In genomic region chr2:105576440-105577241, GRCh38 we compare ENCODE assay signal across 8 cellular contexts.
DNase-seq lines count a peak whose midpoint lies in the region; ATAC-seq and TF ChIP-seq lines count a peak whose summit lies in the region.

No MANE protein-coding gene starts in this region.

- H3K79me1 ChIP-seq in mesendoderm (ENCODE audit: low read length), result no peaks in the 10 kb centered on the region

- H3K4me1 ChIP-seq in mesendoderm (ENCODE audit: control insufficient read depth, low read depth, low read length), result no peaks in the 10 kb centered on the region

- H2BK15ac ChIP-seq in mesendoderm (replicated peaks; ENCODE audit: low read depth), result no peak overlapping the region

- H3K18ac ChIP-seq in mesendoderm (ENCODE audit: low read length), result no peak overlapping the region

- H3K23ac ChIP-seq in mesendoderm (ENCODE audit: low read length), result no peak overlapping the region

- no peaks in the 10 kb centered on the region for H3K36me3 ChIP-seq in mesendoderm (ENCODE audit: control insufficient read depth, insufficient read depth, low read length)

- H3K27me3 ChIP-seq in mesendoderm (ENCODE audit: insufficient read depth, low read length, poor library complexity), result no peaks in the 10 kb centered on the region

- no peak overlapping the region for H2BK120ac ChIP-seq in mesendoderm (ENCODE audit: low read depth, low read length)

- no peak overlapping the region for H3K9ac ChIP-seq in mesendoderm (ENCODE audit: low read length)

- no peak overlapping the region for H3K4me2 ChIP-seq in mesendoderm (ENCODE audit: low read length)

- no peak overlapping the region for H3K27ac ChIP-seq in mesendoderm (ENCODE audit: low read depth, low read length)

- no CpG with 5 or more reads among the region's 12 CpGs for WGBS in mesendoderm (ENCODE audit: extremely low coverage, insufficient coverage, low lambda C conversion rate)

- no peaks in the 10 kb centered on the region for H3K36me3 Mint-ChIP-seq in activated naive CD4-positive, alpha-beta T cell treated with anti-CD3 and anti-CD28 coated beads, Interleukin-2, amount 50 U/mL, for 72 hours

- peak; percentile 53 to 72 for ATAC-seq in activated naive CD4-positive, alpha-beta T cell treated with anti-CD3 and anti-CD28 coated beads, Interleukin-2, amount 50 U/mL, for 72 hours
- no peak for ATAC-seq in GM19397 (IDR thresholded peaks at IDR 0.05; ENCODE audit: unreplicated experiment)
- ATAC-seq in GM18520 (IDR thresholded peaks at IDR 0.05; ENCODE audit: unreplicated experiment), result no peak

- H4K5ac ChIP-seq in mesendoderm (ENCODE audit: low read length), result no peak overlapping the region

- H3K4ac ChIP-seq in mesendoderm (ENCODE audit: low read depth, low read length), result no peak overlapping the region

- H3K4me3 ChIP-seq in mesendoderm (ENCODE audit: low read length), result no peak overlapping the region

- no peak overlapping the region for H4K8ac ChIP-seq in mesendoderm (ENCODE audit: low read depth, low read length)

- peak overlapping the region; percentile 71 for H3K56ac ChIP-seq in mesendoderm (ENCODE audit: low read length)

- H3K27ac Mint-ChIP-seq in activated naive CD4-positive, alpha-beta T cell treated with anti-CD3 and anti-CD28 coated beads, Interleukin-2, amount 50 U/mL, for 72 hours, result peak overlapping the region; percentile 86

- DNase-seq in activated naive CD4-positive, alpha-beta T cell treated with anti-CD3 and anti-CD28 coated beads, Interleukin-2, amount 50 U/mL, for 72 hours (ENCODE audit: low spot score in 2 of 2), result peak in 1 of 2 donors; percentile 17
- no peak for DNase-seq in activated naive CD4-positive, alpha-beta T cell (lab: John Stamatoyannopoulos, UW)
- DNase-seq in SK-N-DZ (ENCODE audit: low spot score), result peak; percentile 61
- DNase-seq in ecto neural progenitor cell (ENCODE audit: low spot score), result peak; percentile 60
- DNase-seq in mesendoderm, result peak; percentile 76

- no peak overlapping the region for H2AK5ac ChIP-seq in mesendoderm (ENCODE audit: low read length)

- H2BK5ac ChIP-seq in mesendoderm (ENCODE audit: low read length), result no peak overlapping the region

- H3K79me2 ChIP-seq in mesendoderm (ENCODE audit: control insufficient read depth, insufficient read depth, low read length), result no peaks in the 10 kb centered on the region

- no peaks in the 10 kb centered on the region for H3K9me3 Mint-ChIP-seq in activated naive CD4-positive, alpha-beta T cell treated with anti-CD3 and anti-CD28 coated beads, Interleukin-2, amount 50 U/mL, for 72 hours

- TF ChIP-seq CTCF in LNCAP (IDR thresholded peaks at IDR 0.05), result peak; percentile 56; the same call in 1 of the 2 replicates

Comparison
In these comparisons a context has a peak if more than half of its experiments do, and no peak if none do; other contexts are left out.
1. ATAC-seq: peak in activated naive CD4-positive, alpha-beta T cell treated with anti-CD3 and anti-CD28 coated beads, Interleukin-2, amount 50 U/mL, for 72 hours (2 of 2); none in GM19397 (single experiment) and GM18520 (single experiment).
2. DNase-seq: peak in SK-N-DZ (single experiment), ecto neural progenitor cell (single experiment) and mesendoderm (single experiment); none in activated naive CD4-positive, alpha-beta T cell (0 of 4).